Comparison of ENCODE assay signal across 19 cellular contexts in genomic region chr2:17542471-17542870, GRCh38. TPM values are rescaled to one million over a fixed set of nuclear protein-coding genes. Genes with fewer than 3 reads are reported as not detected.
DNase-seq lines count a peak whose midpoint lies in the region; ATAC-seq and TF ChIP-seq lines count a peak whose summit lies in the region.
"Had no signal": no experiment of that assay in that cellular context is flagged by ENCODE, and none has a peak within 500 bp of the region (broad histone marks: within the 10 kb centered on the region; RNA-seq: fewer than 3 reads in every experiment).

No MANE protein-coding gene starts in this region.

- ATAC-seq in GM23338, result no peak
- no peak for ATAC-seq in stimulated activated memory B cell treated with anti-CD40 and anti-IgM and Interleukin-4, amounts not matched to agents 10 μg/mL and 1 μg/mL and 100 μg/mL, for 72 hours
- no peak for ATAC-seq in natural killer cell treated with Interleukin-12 subunit alpha and Interleukin-12 subunit beta and Interleukin-15 and Interleukin-18, amount 100 ng/mL, for 72 hours
- ATAC-seq: A549, K562, PC-3 had no signal

- peaks cover 16% of the 10 kb centered on the region for H3K27me3 Mint-ChIP-seq in GM23338 (ENCODE audit: insufficient read depth, low read depth, poor library complexity)
- peaks cover 38% of the 10 kb centered on the region for H3K27me3 Mint-ChIP-seq in brain
- H3K27me3 Mint-ChIP-seq in neural progenitor cell (ENCODE audit: insufficient read depth, low read depth), result peaks cover 29% of the 10 kb centered on the region
- peaks cover 63% of the 10 kb centered on the region for H3K27me3 Mint-ChIP-seq in stimulated activated memory B cell treated with anti-CD40 and anti-IgM and Interleukin-4, amounts not matched to agents 10 μg/mL and 1 μg/mL and 100 μg/mL, for 72 hours
- peaks cover 31 to 48% of the 10 kb centered on the region in 2 donors for H3K27me3 Mint-ChIP-seq in natural killer cell treated with Interleukin-12 subunit alpha and Interleukin-12 subunit beta and Interleukin-15 and Interleukin-18, amount 100 ng/mL, for 72 hours

- WGBS in iPS DF 6.9 (ENCODE audit: insufficient coverage, insufficient read length), result no CpG with 5 or more reads among the region's 2 CpGs

- H3K36me3 ChIP-seq in GM23338 (ENCODE audit: insufficient read depth) (no peaks in the 10 kb centered on the region), iPS DF 6.9 (ENCODE audit: control insufficient read depth, insufficient read depth, low read length) (no peaks in the 10 kb centered on the region), neural progenitor cell (no peaks in the 10 kb centered on the region), right atrium auricular region (no peaks in the 10 kb centered on the region)
- H3K36me3 ChIP-seq: BLaER1 treated with 17β-estradiol and CSF1 and Interleukin-3, amounts not matched to agents 10 nM and 100 nM; SJCRH30 had no signal

- peak overlapping the region; percentile 82 for H3K4me2 ChIP-seq in GM23338
- peak overlapping the region; percentile 99 for H3K4me2 ChIP-seq in neural progenitor cell
- H3K4me2 ChIP-seq: A549 had no signal

- no peak for DNase-seq in GM23338 (ENCODE audit: low spot score)
- no peak for DNase-seq in iPS DF 6.9 (ENCODE audit: low read depth, low spot score)
- DNase-seq in neural progenitor cell (ENCODE audit: low spot score), result no peak
- no peak for DNase-seq in natural killer cell treated with Interleukin-12 subunit alpha and Interleukin-12 subunit beta and Interleukin-15 and Interleukin-18, amount 100 ng/mL, for 72 hours (ENCODE audit: low spot score)
- DNase-seq in right atrium auricular region (ENCODE audit: low spot score), result no peak
- DNase-seq: CD8-positive, alpha-beta memory T cell; DND-41; GDM1; NCI-H1417 treated with DMSO at 0.1 percent for 48 hours; NCI-H1930; NCI-H774; PC-3; SJCRH30 had no signal

- H3F3A ChIP-seq in GM23338 (replicated peaks; ENCODE audit: low read depth), result peaks cover 13% of the 10 kb centered on the region
- H3F3A ChIP-seq in neural progenitor cell (ENCODE audit: low read depth), result peaks cover 77% of the 10 kb centered on the region

- H3K4me1 Mint-ChIP-seq in GM23338, result peaks cover 39% of the 10 kb centered on the region
- peaks cover 59% of the 10 kb centered on the region for H3K4me1 Mint-ChIP-seq in brain
- peaks cover 41% of the 10 kb centered on the region for H3K4me1 Mint-ChIP-seq in neural progenitor cell
- peaks cover 26% of the 10 kb centered on the region for H3K4me1 Mint-ChIP-seq in stimulated activated memory B cell treated with anti-CD40 and anti-IgM and Interleukin-4, amounts not matched to agents 10 μg/mL and 1 μg/mL and 100 μg/mL, for 72 hours
- H3K4me1 Mint-ChIP-seq in natural killer cell treated with Interleukin-12 subunit alpha and Interleukin-12 subunit beta and Interleukin-15 and Interleukin-18, amount 100 ng/mL, for 72 hours (ENCODE audit: low read depth in 2 of 2), result no peaks in the 10 kb centered on the region

- H3K9me3 Mint-ChIP-seq in GM23338, result no peaks in the 10 kb centered on the region; the same call in 2 of the 3 replicates
- peaks cover 0 to 7% (median 0%) of the 10 kb centered on the region in 5 experiments for H3K9me3 Mint-ChIP-seq in brain
- H3K9me3 Mint-ChIP-seq in neural progenitor cell, result no peaks in the 10 kb centered on the region
- no peaks in the 10 kb centered on the region for H3K9me3 Mint-ChIP-seq in stimulated activated memory B cell treated with anti-CD40 and anti-IgM and Interleukin-4, amounts not matched to agents 10 μg/mL and 1 μg/mL and 100 μg/mL, for 72 hours
- H3K9me3 Mint-ChIP-seq in natural killer cell treated with Interleukin-12 subunit alpha and Interleukin-12 subunit beta and Interleukin-15 and Interleukin-18, amount 100 ng/mL, for 72 hours, result no peaks in the 10 kb centered on the region

- H3K27me3 ChIP-seq in GM23338 (ENCODE audit: insufficient read depth) (peaks cover 5% of the 10 kb centered on the region), iPS DF 6.9 (ENCODE audit: control insufficient read depth, insufficient read depth, low read length) (no peaks in the 10 kb centered on the region), neural progenitor cell (peaks cover 12% of the 10 kb centered on the region), right atrium auricular region (no peaks in the 10 kb centered on the region)
- H3K27me3 ChIP-seq: BLaER1 treated with 17β-estradiol and CSF1 and Interleukin-3, amounts not matched to agents 10 nM and 100 nM had no signal

- H3K4me3 Mint-ChIP-seq in GM23338 (peak overlapping the region; percentile 93), brain (peak overlapping the region; percentile 76 to 91 (median 86)), neural progenitor cell (no peak overlapping the region)
- H3K4me3 Mint-ChIP-seq in stimulated activated memory B cell treated with anti-CD40 and anti-IgM and Interleukin-4, amounts not matched to agents 10 μg/mL and 1 μg/mL and 100 μg/mL, for 72 hours, result no peak overlapping the region
- H3K4me3 Mint-ChIP-seq in natural killer cell treated with Interleukin-12 subunit alpha and Interleukin-12 subunit beta and Interleukin-15 and Interleukin-18, amount 100 ng/mL, for 72 hours, result no peak overlapping the region
- H3K4me3 Mint-ChIP-seq: CD8-positive, alpha-beta memory T cell had no signal

- no peaks in the 10 kb centered on the region for H3K9me2 ChIP-seq in GM23338 (ENCODE audit: insufficient read depth)

- H3K27ac ChIP-seq in GM23338 (ENCODE audit: low read depth) (peak overlapping the region; percentile 95), iPS DF 6.9 (ENCODE audit: low read length) (peak overlapping the region; percentile 27), neural progenitor cell (no peak overlapping the region), right atrium auricular region (no peak overlapping the region)
- H3K27ac ChIP-seq: A549; BLaER1 treated with 17β-estradiol and CSF1 and Interleukin-3, amounts not matched to agents 10 nM and 100 nM; SJCRH30 had no signal

- TF ChIP-seq CTCF in GM23338 (conservative IDR thresholded peaks at IDR 0.05; ENCODE audit: low read depth in 2 of 2) (no peak), brain (conservative IDR thresholded peaks at IDR 0.05) (no peak), neural progenitor cell (IDR thresholded peaks at IDR 0.05) (no peak), right atrium auricular region (IDR thresholded peaks at IDR 0.05) (no peak)

- no peak overlapping the region for H3K9ac ChIP-seq in neural progenitor cell
- H3K9ac ChIP-seq: BLaER1 treated with 17β-estradiol and CSF1 and Interleukin-3, amounts not matched to agents 10 nM and 100 nM had no signal

- H3K79me2 ChIP-seq in GM23338 (replicated peaks; ENCODE audit: insufficient read depth), result peaks cover 56% of the 10 kb centered on the region
- H3K79me2 ChIP-seq in neural progenitor cell (ENCODE audit: low read depth), result peaks cover 67% of the 10 kb centered on the region

- H4K20me1 ChIP-seq in GM23338 (replicated peaks; ENCODE audit: insufficient read depth), result no peaks in the 10 kb centered on the region
- no peaks in the 10 kb centered on the region for H4K20me1 ChIP-seq in neural progenitor cell (ENCODE audit: low read depth)
- H4K20me1 ChIP-seq: BLaER1 treated with 17β-estradiol and CSF1 and Interleukin-3, amounts not matched to agents 10 nM and 100 nM had no signal

- H3K9me3 ChIP-seq in iPS DF 6.9 (ENCODE audit: control insufficient read depth, insufficient read depth, low read length), result no peaks in the 10 kb centered on the region
- H3K9me3 ChIP-seq in neural progenitor cell (ENCODE audit: low read depth), result no peaks in the 10 kb centered on the region
- no peaks in the 10 kb centered on the region for H3K9me3 ChIP-seq in right atrium auricular region
- H3K9me3 ChIP-seq: A549, SJCRH30 had no signal

- H3K4me1 ChIP-seq in GM23338 (ENCODE audit: insufficient read depth) (peaks cover 42% of the 10 kb centered on the region), iPS DF 6.9 (ENCODE audit: control insufficient read depth, insufficient read depth, low read length) (peaks cover 3% of the 10 kb centered on the region; the same call in 1 of the 2 replicates), neural progenitor cell (peaks cover 57% of the 10 kb centered on the region), right atrium auricular region (peaks cover 0 to 18% of the 10 kb centered on the region in 2 donors)
- H3K4me1 ChIP-seq: SJCRH30 had no signal

- no peak overlapping the region for H2AFZ ChIP-seq in GM23338
- H2AFZ ChIP-seq in neural progenitor cell (replicated peaks), result no peak overlapping the region

- peak overlapping the region; percentile 82 for H3K4me3 ChIP-seq in GM23338
- no peak overlapping the region for H3K4me3 ChIP-seq in iPS DF 6.9 (ENCODE audit: low read length)
- H3K4me3 ChIP-seq in neural progenitor cell, result peak overlapping the region; percentile 77
- no peak overlapping the region for H3K4me3 ChIP-seq in right atrium auricular region
- H3K4me3 ChIP-seq: A549; BLaER1 treated with 17β-estradiol and CSF1 and Interleukin-3, amounts not matched to agents 10 nM and 100 nM; K562; SJCRH30 had no signal

- H3K36me3 Mint-ChIP-seq in GM23338 (ENCODE audit: low read depth) (no peaks in the 10 kb centered on the region), brain (no peaks in the 10 kb centered on the region), neural progenitor cell (no peaks in the 10 kb centered on the region)
- no peaks in the 10 kb centered on the region for H3K36me3 Mint-ChIP-seq in stimulated activated memory B cell treated with anti-CD40 and anti-IgM and Interleukin-4, amounts not matched to agents 10 μg/mL and 1 μg/mL and 100 μg/mL, for 72 hours
- peaks cover 10% of the 10 kb centered on the region for H3K36me3 Mint-ChIP-seq in natural killer cell treated with Interleukin-12 subunit alpha and Interleukin-12 subunit beta and Interleukin-15 and Interleukin-18, amount 100 ng/mL, for 72 hours

- no peak overlapping the region for H3K27ac Mint-ChIP-seq in GM23338
- peak overlapping the region in 3 of 5 experiments; percentile 26 to 88 (median 60) for H3K27ac Mint-ChIP-seq in brain
- no peak overlapping the region for H3K27ac Mint-ChIP-seq in neural progenitor cell
- H3K27ac Mint-ChIP-seq in stimulated activated memory B cell treated with anti-CD40 and anti-IgM and Interleukin-4, amounts not matched to agents 10 μg/mL and 1 μg/mL and 100 μg/mL, for 72 hours, result no peak overlapping the region
- no peak overlapping the region for H3K27ac Mint-ChIP-seq in natural killer cell treated with Interleukin-12 subunit alpha and Interleukin-12 subunit beta and Interleukin-15 and Interleukin-18, amount 100 ng/mL, for 72 hours
- H3K27ac Mint-ChIP-seq: CD8-positive, alpha-beta memory T cell had no signal

RNA-seq across cellular contexts. Expression of gene VSNL1, which starts 2.0 kb away (rescaled TPM):
- total RNA-seq in GM23338 (2014; rRNA removed; shearing (Covaris generic)), result 95.6 and 102 TPM in 2 replicates
- polyA plus RNA-seq in GM23338 (2016; fragmentation: Nextera tagmentation; extraction: Ambion mirVana), result 87.4 and 112 TPM in 2 replicates
- polyA plus RNA-seq in brain (ENCODE audit: insufficient read depth, low read depth, low replicate concordance), result 124 TPM
- 54.5 and 94.4 TPM in 2 replicates for total RNA-seq in neural progenitor cell (ENCODE audit: low replicate concordance)
- total RNA-seq in natural killer cell treated with Interleukin-12 subunit alpha and Interleukin-12 subunit beta and Interleukin-15 and Interleukin-18, amount 100 ng/mL, for 72 hours, result not detected
- total RNA-seq in right atrium auricular region, result 10 to 100 TPM; 30.2 to 41.7 TPM
- total RNA-seq: CD8-positive, alpha-beta memory T cell; K562; NCI-H460; PC-3; SJCRH30 had no signal
- polyA plus RNA-seq: A549; CD8-positive, alpha-beta memory T cell had no signal

RNA-seq across cellular contexts. Expression of gene RAD51AP2, which starts 24.2 kb away (rescaled TPM):
- 0.38 TPM in 1 of 2 replicates, not detected in the other for total RNA-seq in GM23338 (2014; rRNA removed; shearing (Covaris generic))
- polyA plus RNA-seq in GM23338 (2016; fragmentation: Nextera tagmentation; extraction: Ambion mirVana) (0.16 and 0.23 TPM in 2 replicates), brain (ENCODE audit: insufficient read depth, low read depth, low replicate concordance) (not detected)
- total RNA-seq in neural progenitor cell (ENCODE audit: low replicate concordance) (0.31 and 1.2 TPM in 2 replicates), right atrium auricular region (under 1 TPM; 0.22 to 0.28 TPM)
- not detected for total RNA-seq in natural killer cell treated with Interleukin-12 subunit alpha and Interleukin-12 subunit beta and Interleukin-15 and Interleukin-18, amount 100 ng/mL, for 72 hours
- total RNA-seq: CD8-positive, alpha-beta memory T cell; NCI-H460; PC-3 had no signal
- polyA plus RNA-seq: A549; CD8-positive, alpha-beta memory T cell had no signal

Comparison
In these comparisons a context has a peak if more than half of its experiments do, and no peak if none do; other contexts are left out.
1. H3K27ac ChIP-seq: peak in GM23338 (single experiment) and iPS DF 6.9 (single experiment); none in neural progenitor cell (single experiment) and right atrium auricular region (0 of 2).
2. H3K4me3 ChIP-seq: peak in GM23338 (single experiment) and neural progenitor cell (single experiment); none in iPS DF 6.9 (single experiment) and right atrium auricular region (0 of 2).
3. H3K27ac Mint-ChIP-seq: peak in brain (3 of 5); none in GM23338 (single experiment), neural progenitor cell (single experiment), stimulated activated memory B cell treated with anti-CD40 and anti-IgM and Interleukin-4, amounts not matched to agents 10 μg/mL and 1 μg/mL and 100 μg/mL, for 72 hours (single experiment) and natural killer cell treated with Interleukin-12 subunit alpha and Interleukin-12 subunit beta and Interleukin-15 and Interleukin-18, amount 100 ng/mL, for 72 hours (0 of 2).
4. H3K4me3 Mint-ChIP-seq: peak in GM23338 (single experiment) and brain (5 of 5); none in neural progenitor cell (single experiment), stimulated activated memory B cell treated with anti-CD40 and anti-IgM and Interleukin-4, amounts not matched to agents 10 μg/mL and 1 μg/mL and 100 μg/mL, for 72 hours (single experiment) and natural killer cell treated with Interleukin-12 subunit alpha and Interleukin-12 subunit beta and Interleukin-15 and Interleukin-18, amount 100 ng/mL, for 72 hours (single experiment).
5. RNA of gene VSNL1, which starts 2.0 kb away (total RNA-seq): 95.6 to 102 TPM in GM23338, 54.5 to 94.4 TPM in neural progenitor cell and 30.2 to 41.7 TPM in right atrium auricular region; not detected in natural killer cell treated with Interleukin-12 subunit alpha and Interleukin-12 subunit beta and Interleukin-15 and Interleukin-18, amount 100 ng/mL, for 72 hours; every median in the first group is over 10 times any median in the second.